ENCODE assay signal across 25 cellular contexts in genomic region chr6:31420546-31420945, GRCh38.
"Had no signal": no experiment of that assay in that cellular context is flagged by ENCODE, and none has a peak within 500 bp of the region (broad histone marks: within the 10 kb centered on the region; RNA-seq: fewer than 3 reads in every experiment).

No MANE protein-coding gene starts in this region.

- ATAC-seq: effector memory CD8-positive, alpha-beta T cell; esophagus mucosa; foreskin keratinocyte; gastrocnemius medialis; gastroesophageal sphincter; heart left ventricle; heart right ventricle had no signal

- H3K4me3 ChIP-seq: colonic mucosa, coronary artery, dorsolateral prefrontal cortex, esophagus muscularis mucosa, esophagus squamous epithelium, gastrocnemius medialis, gastroesophageal sphincter, heart left ventricle, heart right ventricle, hepatocyte had no signal

- H3K36me3 ChIP-seq: colonic mucosa had no signal

- H3K27me3 Mint-ChIP-seq: effector memory CD8-positive, alpha-beta T cell had no signal

- H3K4me3 Mint-ChIP-seq: dendritic cell treated with granulocyte-macrophage colony-stimulating factor and Interleukin-4, amounts not matched to agents 40 ng/mL and 50 ng/mL, for 4 days; effector memory CD8-positive, alpha-beta T cell; endodermal cell had no signal

- DNase-seq: colonic mucosa; cortex of kidney; dermis blood vessel endothelial cell; dorsolateral prefrontal cortex; effector CD4-positive, alpha-beta T cell; effector CD8-positive, alpha-beta T cell; effector memory CD4-positive, alpha-beta T cell; effector memory CD8-positive, alpha-beta T cell; endodermal cell; erythroblast; esophagus squamous epithelium; foreskin fibroblast; foreskin keratinocyte; foreskin melanocyte; gastrocnemius medialis; glutamatergic neuron; heart left ventricle; heart right ventricle had no signal

- H3K27ac Mint-ChIP-seq: dendritic cell treated with granulocyte-macrophage colony-stimulating factor and Interleukin-4, amounts not matched to agents 40 ng/mL and 50 ng/mL, for 4 days; endodermal cell had no signal

- H3K27ac ChIP-seq: colonic mucosa, coronary artery, dorsolateral prefrontal cortex, epithelial cell of prostate, esophagus muscularis mucosa, esophagus squamous epithelium, foreskin keratinocyte, gastrocnemius medialis, gastroesophageal sphincter, heart left ventricle, heart right ventricle, hepatocyte had no signal

- H3K9me3 ChIP-seq: colonic mucosa, esophagus muscularis mucosa, esophagus squamous epithelium, gastrocnemius medialis, gastroesophageal sphincter had no signal

- H3K27me3 ChIP-seq: colonic mucosa, dorsolateral prefrontal cortex, esophagus muscularis mucosa, esophagus squamous epithelium, foreskin keratinocyte, gastrocnemius medialis, gastroesophageal sphincter, heart left ventricle, heart right ventricle, hepatocyte had no signal

- H3K9me3 Mint-ChIP-seq: effector memory CD8-positive, alpha-beta T cell; endodermal cell had no signal

- H3K4me1 ChIP-seq: colonic mucosa, esophagus muscularis mucosa, esophagus squamous epithelium, foreskin keratinocyte, gastrocnemius medialis, gastroesophageal sphincter, heart left ventricle, heart right ventricle had no signal
